In the genomic region with DNA sequence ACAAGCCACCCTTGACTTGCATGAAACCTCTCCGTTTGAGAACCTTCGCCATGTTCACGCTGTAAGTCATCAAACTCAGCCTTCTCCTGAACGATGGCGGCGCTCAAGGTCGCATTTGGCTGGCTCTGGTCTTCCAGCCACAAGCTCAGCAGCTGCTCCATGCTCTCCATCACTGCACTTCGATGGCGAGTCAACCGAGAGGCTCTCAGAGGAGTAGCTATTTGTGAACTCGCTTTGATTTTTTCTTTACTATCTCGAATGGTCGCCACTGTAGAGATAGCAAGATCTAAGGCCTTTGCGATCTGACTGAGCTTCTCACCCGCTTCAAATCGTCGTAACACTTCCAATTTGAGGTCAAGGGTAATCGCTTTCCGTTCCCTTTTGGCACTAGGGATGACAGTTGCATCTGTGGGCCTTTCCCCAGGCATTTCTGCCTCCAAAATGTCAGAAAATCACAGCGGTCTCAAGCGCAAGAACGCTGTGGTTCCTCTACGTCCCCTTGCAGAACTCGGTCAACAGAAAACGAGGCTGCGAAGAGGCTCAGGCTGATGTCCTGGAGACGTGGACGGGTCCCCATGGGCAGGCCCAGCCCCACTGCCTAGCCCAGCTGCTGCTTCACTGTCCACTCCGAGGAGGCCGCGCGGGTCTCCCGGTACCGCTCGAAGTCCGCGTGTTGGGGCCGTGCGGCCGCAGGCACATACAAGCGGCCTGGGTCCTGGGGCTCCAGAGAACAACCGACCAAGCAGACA, we compare ENCODE assay signal across 8 cellular contexts. TPM values are rescaled to one million over a fixed set of nuclear protein-coding genes. Genes with fewer than 3 reads are reported as not detected.
DNase-seq lines count a peak whose midpoint lies in the region; ATAC-seq, FAIRE-seq and TF ChIP-seq lines count a peak whose summit lies in the region.

No MANE protein-coding gene starts in this region.

- TF ChIP-seq POLR2A in GM12878 (IDR thresholded peaks at IDR 0.05; ENCODE audit: low read depth, low read length): no peak

- peaks cover 15% of the 10 kb centered on the region for H3K36me3 Mint-ChIP-seq in type B pancreatic cell

- ATAC-seq in DND-41 (ENCODE audit: insufficient read depth, low read depth) (no peak; the same call in 2 of the 3 replicates), GM12878 (peak; percentile 7), HG03439 (IDR thresholded peaks at IDR 0.05; ENCODE audit: unreplicated experiment) (no peak), GM18502 (IDR thresholded peaks at IDR 0.05; ENCODE audit: poor library complexity, unreplicated experiment) (no peak)

- no peak for FAIRE-seq in GM12878 (lab: Jason Lieb, UNC)

- H3K27me3 Mint-ChIP-seq in type B pancreatic cell: no peaks in the 10 kb centered on the region

- H3K9ac ChIP-seq in DND-41 (ENCODE audit: low read depth, low read length) (peak overlapping the region; percentile 83), GM12878 (ENCODE audit: control insufficient read depth, insufficient read depth, low read length) (peak overlapping the region; percentile 92), liver (ENCODE audit: low read depth in 1 of 2, low read length in 2 of 2) (peak overlapping the region; percentile 57 to 96)

- intact Hi-C loops in GM12878 (cut with micrococcal nuclease; ENCODE audit: unreplicated experiment): no loop called here

- H2AFZ ChIP-seq in DND-41 (ENCODE audit: low read depth, low read length) (peak overlapping the region; percentile 88), GM12878 (ENCODE audit: control insufficient read depth, low read depth, low read length) (peak overlapping the region; percentile 98)

- WGBS in GM12878 (ENCODE audit: insufficient coverage, insufficient replicate concordance, low lambda C conversion rate, missing lambda C conversion rate): 86% methylated on average over 42 of the region's 42 CpGs
- WGBS in liver: 42% methylated on average over 42 of the region's 42 CpGs

- peak overlapping the region; percentile 83 for H3K27ac ChIP-seq in DND-41 (ENCODE audit: low read length)
- H3K27ac ChIP-seq in HL-60 (replicated peaks): peak overlapping the region; percentile 77
- H3K27ac ChIP-seq in GM12878 (ENCODE audit: control insufficient read depth, insufficient read depth): peak overlapping the region; percentile 93
- H3K27ac ChIP-seq in liver (ENCODE audit: low read depth in 1 of 2, low read length in 2 of 2): peak overlapping the region; percentile 93 to 97

- H3K36me3 ChIP-seq in DND-41 (ENCODE audit: insufficient read depth, low read length) (peaks cover 12% of the 10 kb centered on the region), GM12878 (ENCODE audit: control insufficient read depth in 2 of 2, insufficient read depth in 2 of 2, low read length in 1 of 2) (no peaks in the 10 kb centered on the region), liver (ENCODE audit: control insufficient read depth in 4 of 4, insufficient read depth in 3 of 4, low read depth in 1 of 4, low read length in 3 of 4) (no peaks in the 10 kb centered on the region)

- peaks cover 16% of the 10 kb centered on the region for H3K4me1 Mint-ChIP-seq in type B pancreatic cell (ENCODE audit: unreplicated experiment)

- POLR2A ChIA-PET in GM12878 (lab: Charles Lee): interaction anchor here (0.6 to 2.5 kb wide), 5 partner anchors 10 to 994 kb away, joined by 3 to 13 read pairs (median 4); partner anchors contain the start of gene CBFA2T3

- SMC1A ChIA-PET in GM12878 (lab: Charles Lee; ENCODE audit: uncharacterized antibody, unreplicated experiment): interaction anchor here (0.6 to 2.3 kb wide), 4 partner anchors 10 to 938 kb away, joined by 3 to 8 read pairs (median 3); no protein-coding TSS in a partner anchor

- BruUV-seq in GM12878 (replicated peaks; lab: Mats Ljungman, UMichigan): TSS peak; percentile 89

- RAD21 ChIA-PET in GM12878 (lab: Charles Lee; ENCODE audit: unreplicated experiment): interaction anchor here (1.5 kb wide), 1 partner anchor 10 kb away, joined by 3 read pairs; no protein-coding TSS in a partner anchor

- in situ Hi-C loops in GM12878 (cut with MboI): no loop called here

- H3K27me3 ChIP-seq in DND-41 (ENCODE audit: insufficient read depth, low read length, poor library complexity) (no peaks in the 10 kb centered on the region), HL-60 (ENCODE audit: insufficient read depth, poor library complexity, severe bottlenecking) (no peaks in the 10 kb centered on the region), GM12878 (replicated peaks in 1 of 2; ENCODE audit: control insufficient read depth in 2 of 2, insufficient read depth in 2 of 2, low read length in 1 of 2) (no peaks in the 10 kb centered on the region), liver (ENCODE audit: control insufficient read depth in 4 of 4, insufficient read depth in 4 of 4, low read length in 3 of 4) (no peaks in the 10 kb centered on the region)

- H3K4me1 ChIP-seq in DND-41 (ENCODE audit: insufficient read depth, low read length): peaks cover 46% of the 10 kb centered on the region
- H3K4me1 ChIP-seq in GM12878 (ENCODE audit: control insufficient read depth, insufficient read depth, low read length): peaks cover 14% of the 10 kb centered on the region
- H3K4me1 ChIP-seq in liver (ENCODE audit: control insufficient read depth in 4 of 4, insufficient read depth in 4 of 4, low read length in 3 of 4): peaks cover 6 to 40% (median 26%) of the 10 kb centered on the region in 4 donors

- DNase-seq in DND-41 (no peak), HL-60 (ENCODE audit: low read depth in 1 of 2, low spot score in 1 of 2) (no peak), GM12878 (ENCODE audit: low read depth, low spot score) (no peak), type B pancreatic cell (ENCODE audit: extremely low spot score, unreplicated experiment) (no peak), OCI-M2 (lab: John Stamatoyannopoulos, UW; ENCODE audit: unreplicated experiment) (no peak)

- TF ChIP-seq EP300 in GM12878 (IDR thresholded peaks at IDR 0.05; ENCODE audit: borderline replicate concordance in 1 of 2, control insufficient read depth in 1 of 2, low read depth in 2 of 2, low read length in 2 of 2): no peak

- H3K4me2 ChIP-seq in DND-41 (ENCODE audit: insufficient read depth, low read length) (peak overlapping the region; percentile 88), GM12878 (ENCODE audit: control insufficient read depth, insufficient read depth) (peak overlapping the region; percentile 99)

- H3K9me3 Mint-ChIP-seq in type B pancreatic cell: peaks cover 3% of the 10 kb centered on the region

- H3K4me3 ChIP-seq in DND-41 (ENCODE audit: low read depth in 1 of 2, low read length in 2 of 2) (peak overlapping the region; percentile 60 to 80; a peak in 3 of 4 replicates), HL-60 (replicated peaks; ENCODE audit: insufficient read depth, low read length) (peak overlapping the region; percentile 71), GM12878 (peak overlapping the region; percentile 100), liver (ENCODE audit: low read depth in 1 of 3, low read length in 3 of 3) (peak overlapping the region; percentile 86 to 92 (median 88))

- H3K79me2 ChIP-seq in DND-41 (ENCODE audit: insufficient read depth, low read length): peaks cover 57% of the 10 kb centered on the region
- H3K79me2 ChIP-seq in GM12878 (ENCODE audit: control insufficient read depth, insufficient read depth, low read length): peaks cover 39% of the 10 kb centered on the region

- TF ChIP-seq RAD21 in GM12878 (IDR thresholded peaks at IDR 0.05; ENCODE audit: insufficient read depth, low read depth, low read length) (no peak), liver (IDR thresholded peaks at IDR 0.05) (no peak)

- H3K9me3 ChIP-seq in DND-41 (ENCODE audit: insufficient read depth, low read length, severe bottlenecking): no peaks in the 10 kb centered on the region
- no peaks in the 10 kb centered on the region; the same call in 2 of the 3 replicates for H3K9me3 ChIP-seq in GM12878 (replicated peaks; ENCODE audit: control insufficient read depth, insufficient read depth, low read length)
- H3K9me3 ChIP-seq in liver (ENCODE audit: control insufficient read depth in 4 of 4, low read length in 3 of 4): no peaks in the 10 kb centered on the region

- H4K20me1 ChIP-seq in DND-41 (ENCODE audit: insufficient read depth, low read length): peaks cover 20% of the 10 kb centered on the region; the same call in 1 of the 2 replicates
- H4K20me1 ChIP-seq in GM12878 (ENCODE audit: control insufficient read depth, insufficient read depth): no peaks in the 10 kb centered on the region

- peak overlapping the region; percentile 99 for H3K27ac Mint-ChIP-seq in type B pancreatic cell

- TF ChIP-seq CTCF in DND-41 (IDR thresholded peaks at IDR 0.05; ENCODE audit: borderline replicate concordance, extremely low read depth, low read length, poor library complexity, severe bottlenecking) (no peak), HL-60 (IDR thresholded peaks at IDR 0.05; ENCODE audit: insufficient read depth, low read length) (no peak), GM12878 (IDR thresholded peaks at IDR 0.05 in 2 of 3, conservative IDR thresholded peaks at IDR 0.05 in 1 of 3; ENCODE audit: control insufficient read depth in 2 of 3, extremely low read depth in 1 of 3, insufficient read depth in 1 of 3, low read depth in 3 of 3, low read length in 3 of 3) (no peak), liver (IDR thresholded peaks at IDR 0.05; ENCODE audit: low read depth, low read length, missing input control) (no peak), type B pancreatic cell (conservative IDR thresholded peaks at IDR 0.05) (no peak)

- CTCF ChIA-PET in GM12878 (lab: Yijun Ruan, JAX): interaction anchor here (0.7 to 2.1 kb wide), 5 partner anchors 10 to 61 kb away, joined by 3 to 8 read pairs (median 4); no protein-coding TSS in a partner anchor

- peak overlapping the region; percentile 99 for H3K4me3 Mint-ChIP-seq in type B pancreatic cell

RNA-seq across cellular contexts. Expression of gene DEF8, which starts 23.1 kb away (rescaled TPM):
- 34.0 and 49.6 TPM in 2 replicates for total RNA-seq in GM12878 (2013; cell fraction: nucleolus; rRNA removed)
- 88.3 and 98.2 TPM in 2 replicates for total RNA-seq in GM12878 (2014; rRNA removed)
- total RNA-seq in GM12878 (2014; rRNA removed; fragmentation: Illumina TruSeq; extraction: Trizol): 35.3 and 38.6 TPM in 2 replicates
- total RNA-seq in GM12878 (2021): 63.8 and 72.1 TPM in 2 replicates
- 27.4 TPM for polyA plus RNA-seq in GM12878 (2011; ENCODE audit: low read depth)
- 14.4 and 27.9 TPM in 2 replicates for polyA plus RNA-seq in GM12878 (2011; rRNA removed)
- polyA plus RNA-seq in GM12878 (2011; cell fraction: cytosol; rRNA removed): 53.1 and 56.5 TPM in 2 replicates
- polyA plus RNA-seq in GM12878 (2011; cell fraction: nucleus; rRNA removed): 93.4 and 142 TPM in 2 replicates
- 26.0 and 37.6 TPM in 2 replicates for polyA plus RNA-seq in GM12878 (2012)
- 13.5 and 28.8 TPM in 2 replicates for polyA plus RNA-seq in GM12878 (2014; fragmentation: Illumina TruSeq; extraction: Trizol)
- polyA plus RNA-seq in GM12878 (2014; fragmentation: Nextera tagmentation; extraction: Ambion mirVana): 10 to 100 TPM; 17.0 to 33.5 TPM
- polyA plus RNA-seq in GM12878 (2014; rRNA removed): 80.6 and 124 TPM in 2 replicates
- 10 to 100 TPM; 63.2 to 64.1 TPM for polyA plus RNA-seq in GM12878 (2016; fragmentation: Nextera tagmentation; extraction: Ambion mirVana)
- 19.9 and 23.1 TPM in 2 replicates for polyA minus RNA-seq in GM12878 (2011; rRNA and poly(A)+ RNA removed)
- polyA minus RNA-seq in GM12878 (2011; cell fraction: cytosol; rRNA and poly(A)+ RNA removed): 14.2 and 15.2 TPM in 2 replicates
- 9.8 and 24.4 TPM in 2 replicates for polyA minus RNA-seq in GM12878 (2011; cell fraction: nucleus; rRNA and poly(A)+ RNA removed)
- total RNA-seq in liver: 10 to 100 TPM; 20.0 to 47.4 TPM
- 10 to 100 TPM; 23.9 to 32.9 TPM for polyA plus RNA-seq in liver
- 61.0 and 63.5 TPM in 2 replicates for total RNA-seq in type B pancreatic cell (ENCODE audit: low replicate concordance)

RNA-seq across cellular contexts. Expression of gene DBNDD1, which starts 47.6 kb away (rescaled TPM):
- total RNA-seq in GM12878 (2013; cell fraction: nucleolus; rRNA removed): 3.7 and 4.0 TPM in 2 replicates
- total RNA-seq in GM12878 (2014; rRNA removed) (0.45 and 0.54 TPM in 2 replicates), GM12878 (2014; rRNA removed; fragmentation: Illumina TruSeq; extraction: Trizol) (0.63 and 0.92 TPM in 2 replicates), GM12878 (2021) (1.3 and 1.5 TPM in 2 replicates), liver (under 1 TPM; 0.09 to 0.50 TPM), type B pancreatic cell (ENCODE audit: low replicate concordance) (11.6 and 21.2 TPM in 2 replicates)
- 2.5 TPM for polyA plus RNA-seq in GM12878 (2011; ENCODE audit: low read depth)
- polyA plus RNA-seq in GM12878 (2011; rRNA removed) (2.8 and 4.6 TPM in 2 replicates), GM12878 (2014; fragmentation: Illumina TruSeq; extraction: Trizol) (0.70 and 0.91 TPM in 2 replicates), GM12878 (2014; fragmentation: Nextera tagmentation; extraction: Ambion mirVana) (under 1 TPM; 0.06 to 0.09 TPM), GM12878 (2014; rRNA removed) (1.4 and 2.4 TPM in 2 replicates), GM12878 (2016; fragmentation: Nextera tagmentation; extraction: Ambion mirVana) (under 1 TPM; 0.28 to 0.48 TPM), liver (1 to 10 TPM; 1.1 to 1.5 TPM)
- polyA plus RNA-seq in GM12878 (2011; cell fraction: cytosol; rRNA removed): 9.2 and 9.6 TPM in 2 replicates
- polyA plus RNA-seq in GM12878 (2011; cell fraction: nucleus; rRNA removed): 5.9 and 10.9 TPM in 2 replicates
- polyA plus RNA-seq in GM12878 (2012): 2.4 and 3.7 TPM in 2 replicates
- 2.0 and 7.6 TPM in 2 replicates for polyA minus RNA-seq in GM12878 (2011; rRNA and poly(A)+ RNA removed)
- 2.8 TPM in 2 replicates for polyA minus RNA-seq in GM12878 (2011; cell fraction: cytosol; rRNA and poly(A)+ RNA removed)
- polyA minus RNA-seq in GM12878 (2011; cell fraction: nucleus; rRNA and poly(A)+ RNA removed): 2.4 and 2.6 TPM in 2 replicates

RNA-seq across cellular contexts. Expression of gene TUBB3, which starts 48.5 kb away (rescaled TPM):
- 1.7 TPM in 1 of 2 replicates, not detected in the other for total RNA-seq in GM12878 (2013; cell fraction: nucleolus; rRNA removed)
- 1.3 and 1.6 TPM in 2 replicates for total RNA-seq in GM12878 (2014; rRNA removed)
- 0.49 and 0.69 TPM in 2 replicates for total RNA-seq in GM12878 (2014; rRNA removed; fragmentation: Illumina TruSeq; extraction: Trizol)
- total RNA-seq in GM12878 (2021): 1.6 and 2.3 TPM in 2 replicates
- polyA plus RNA-seq in GM12878 (2011; ENCODE audit: low read depth): 0.29 TPM
- polyA plus RNA-seq in GM12878 (2011; rRNA removed): 0.19 and 0.58 TPM in 2 replicates
- polyA plus RNA-seq in GM12878 (2011; cell fraction: cytosol; rRNA removed): 0.52 and 1.0 TPM in 2 replicates
- 1.8 TPM in 2 replicates for polyA plus RNA-seq in GM12878 (2011; cell fraction: nucleus; rRNA removed)
- polyA plus RNA-seq in GM12878 (2012): 1.0 and 1.3 TPM in 2 replicates
- polyA plus RNA-seq in GM12878 (2014; fragmentation: Illumina TruSeq; extraction: Trizol): 0.32 TPM in 1 of 2 replicates, not detected in the other
- polyA plus RNA-seq in GM12878 (2014; fragmentation: Nextera tagmentation; extraction: Ambion mirVana): under 1 TPM in 1 of 2 experiments, not detected in 1; 0.09 TPM
- polyA plus RNA-seq in GM12878 (2014; rRNA removed): 0.50 and 0.86 TPM in 2 replicates
- 1 to 10 TPM; 1.3 to 2.5 TPM for polyA plus RNA-seq in GM12878 (2016; fragmentation: Nextera tagmentation; extraction: Ambion mirVana)
- 0.51 and 1.4 TPM in 2 replicates for polyA minus RNA-seq in GM12878 (2011; rRNA and poly(A)+ RNA removed)
- 0.67 TPM in 1 of 2 replicates, not detected in the other for polyA minus RNA-seq in GM12878 (2011; cell fraction: cytosol; rRNA and poly(A)+ RNA removed)
- polyA minus RNA-seq in GM12878 (2011; cell fraction: nucleus; rRNA and poly(A)+ RNA removed): 0.60 TPM in 1 of 2 replicates, not detected in the other
- under 1 TPM; 0.25 to 0.89 TPM for total RNA-seq in liver
- polyA plus RNA-seq in liver: under 1 TPM in 1 of 2 donors, not detected in 1; 0.17 TPM
- total RNA-seq in type B pancreatic cell (ENCODE audit: low replicate concordance): 62.0 and 91.4 TPM in 2 replicates

RNA-seq across cellular contexts. Expression of gene MC1R, which starts 53.0 kb away (rescaled TPM):
- 8.0 and 12.8 TPM in 2 replicates for total RNA-seq in GM12878 (2013; cell fraction: nucleolus; rRNA removed)
- 0.60 and 0.62 TPM in 2 replicates for total RNA-seq in GM12878 (2014; rRNA removed)
- 0.28 and 0.40 TPM in 2 replicates for total RNA-seq in GM12878 (2014; rRNA removed; fragmentation: Illumina TruSeq; extraction: Trizol)
- 0.72 and 1.3 TPM in 2 replicates for total RNA-seq in GM12878 (2021)
- polyA plus RNA-seq in GM12878 (2011; ENCODE audit: low read depth): 0.55 TPM
- polyA plus RNA-seq in GM12878 (2011; rRNA removed): 0.68 and 1.0 TPM in 2 replicates
- 1.3 and 1.5 TPM in 2 replicates for polyA plus RNA-seq in GM12878 (2011; cell fraction: cytosol; rRNA removed)
- polyA plus RNA-seq in GM12878 (2011; cell fraction: nucleus; rRNA removed): 11.5 and 15.2 TPM in 2 replicates
- polyA plus RNA-seq in GM12878 (2012): 0.44 and 1.2 TPM in 2 replicates
- 0.50 TPM in 1 of 2 replicates, not detected in the other for polyA plus RNA-seq in GM12878 (2014; fragmentation: Illumina TruSeq; extraction: Trizol)
- under 1 TPM; 0.06 to 0.07 TPM for polyA plus RNA-seq in GM12878 (2014; fragmentation: Nextera tagmentation; extraction: Ambion mirVana)
- 1.8 and 2.3 TPM in 2 replicates for polyA plus RNA-seq in GM12878 (2014; rRNA removed)
- under 1 TPM; 0.18 to 0.40 TPM for polyA plus RNA-seq in GM12878 (2016; fragmentation: Nextera tagmentation; extraction: Ambion mirVana)
- 1.8 and 2.8 TPM in 2 replicates for polyA minus RNA-seq in GM12878 (2011; rRNA and poly(A)+ RNA removed)
- polyA minus RNA-seq in GM12878 (2011; cell fraction: cytosol; rRNA and poly(A)+ RNA removed): 0.40 and 1.4 TPM in 2 replicates
- polyA minus RNA-seq in GM12878 (2011; cell fraction: nucleus; rRNA and poly(A)+ RNA removed): 1.8 and 4.1 TPM in 2 replicates
- total RNA-seq in liver: 1 to 10 TPM in 1 of 2 donors, under 1 TPM in 1; 0.19 to 3.3 TPM
- under 1 TPM; 0.24 to 0.37 TPM for polyA plus RNA-seq in liver
- total RNA-seq in type B pancreatic cell (ENCODE audit: low replicate concordance): 3.6 and 3.8 TPM in 2 replicates

Comparison
In these comparisons a context has a peak if more than half of its experiments do, and no peak if none do; other contexts are left out.
1. RNA of gene TUBB3, which starts 48.5 kb away (total RNA-seq): 62.0 to 91.4 TPM in type B pancreatic cell; 0.49 to 2.3 TPM in GM12878 and 0.25 to 0.89 TPM in liver; every median in the first group is over 10 times any median in the second.
2. Peak in every context shown above with its lines, with median percentiles within 50 percentile points of each other: H3K27ac ChIP-seq, H3K4me3 ChIP-seq and H3K9ac ChIP-seq.